19 cellular contexts compared by ENCODE assay signal in the genomic region with DNA sequence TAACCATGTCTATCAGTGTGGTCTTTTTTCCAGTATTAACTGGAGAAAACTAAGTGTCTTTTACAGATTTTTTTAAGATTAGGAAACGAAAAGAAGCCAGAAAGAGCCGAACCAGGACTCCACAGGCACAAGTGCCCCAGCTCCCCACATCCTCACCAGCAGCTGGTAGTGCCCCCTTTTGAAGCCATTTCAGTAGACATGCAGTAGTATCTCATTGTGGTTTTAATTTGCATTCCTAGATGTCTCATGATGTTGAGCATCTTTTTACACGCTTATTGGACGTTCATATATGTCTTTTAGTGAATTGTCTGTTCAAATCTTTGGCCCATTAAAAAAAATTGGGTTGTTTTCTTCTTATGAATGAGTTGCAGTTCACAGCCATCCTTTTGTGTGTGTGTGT. TPM values are rescaled to one million over a fixed set of nuclear protein-coding genes. Genes with fewer than 3 reads are reported as not detected.
DNase-seq lines count a peak whose midpoint lies in the region; ATAC-seq and TF ChIP-seq lines count a peak whose summit lies in the region.
"Had no signal": no experiment of that assay in that cellular context is flagged by ENCODE, and none has a peak within 500 bp of the region (broad histone marks: within the 10 kb centered on the region; RNA-seq: fewer than 3 reads in every experiment).

No MANE protein-coding gene starts in this region.

- H3K4me3 ChIP-seq in DND-41 (ENCODE audit: low read depth in 1 of 2, low read length in 2 of 2) (no peak overlapping the region), suprapubic skin (no peak overlapping the region)
- H3K4me3 ChIP-seq: A549, BLaER1, GM12878, GM23248, HAP-1 had no signal

- H3K9me3 Mint-ChIP-seq in activated CD8-positive, alpha-beta memory T cell treated with anti-CD3 and anti-CD28 coated beads, Interleukin-2, amount 10 ng/mL, durations not matched to agents 7 days and 5 days (ENCODE audit: low read depth): peaks cover 8% of the 10 kb centered on the region
- peaks cover 0 to 4% (median 0%) of the 10 kb centered on the region in 3 donors for H3K9me3 Mint-ChIP-seq in T-cell
- peaks cover 6% of the 10 kb centered on the region for H3K9me3 Mint-ChIP-seq in activated naive CD8-positive, alpha-beta T cell treated with anti-CD3 and anti-CD28 coated beads, Interleukin-2, amount 10 ng/mL, durations not matched to agents 7 days and 5 days

- H3K27me3 ChIP-seq in DND-41 (ENCODE audit: insufficient read depth, low read length, poor library complexity) (no peaks in the 10 kb centered on the region), suprapubic skin (no peaks in the 10 kb centered on the region)
- H3K27me3 ChIP-seq: BLaER1 had no signal

- H3K27ac Mint-ChIP-seq in activated CD8-positive, alpha-beta memory T cell treated with anti-CD3 and anti-CD28 coated beads, Interleukin-2, amount 10 ng/mL, durations not matched to agents 7 days and 5 days: peak overlapping the region; percentile 61
- H3K27ac Mint-ChIP-seq in T-cell: peak overlapping the region; percentile 61 to 83
- peak overlapping the region; percentile 79 for H3K27ac Mint-ChIP-seq in activated naive CD8-positive, alpha-beta T cell treated with anti-CD3 and anti-CD28 coated beads, Interleukin-2, amount 10 ng/mL, durations not matched to agents 7 days and 5 days
- H3K27ac Mint-ChIP-seq: IgD-negative memory B cell had no signal

- no peak for TF ChIP-seq POLR2A in suprapubic skin (IDR thresholded peaks at IDR 0.05)

- DNase-seq in activated CD8-positive, alpha-beta memory T cell treated with anti-CD3 and anti-CD28 coated beads, Interleukin-2, amount 10 ng/mL, durations not matched to agents 7 days and 5 days: no peak
- no peak for DNase-seq in activated CD8-positive, alpha-beta memory T cell treated with anti-CD3 and anti-CD28 coated beads, Interleukin-2, amount 50 U/mL, for 4 hours
- peak; percentile 40 for DNase-seq in DND-41
- peak in 3 of 34 experiments; percentile 16 to 39 (median 30) for DNase-seq in T-cell
- DNase-seq in activated naive CD8-positive, alpha-beta T cell treated with anti-CD3 and anti-CD28 coated beads, Interleukin-2, amount 10 ng/mL, durations not matched to agents 7 days and 5 days: no peak
- no peak for DNase-seq in suprapubic skin (ENCODE audit: low spot score in 2 of 2)
- DNase-seq in NCI-H510A (lab: John Stamatoyannopoulos, UW): no peak
- DNase-seq in NCI-H510A treated with DMSO at 0.1 percent for 48 hours (lab: John Stamatoyannopoulos, UW): no peak
- DNase-seq: GM23248, NCI-H1105, NCI-H774, OCI-M1, Right ventricle myocardium superior had no signal

- ATAC-seq in activated CD8-positive, alpha-beta memory T cell treated with anti-CD3 and anti-CD28 coated beads, Interleukin-2, amount 10 ng/mL, durations not matched to agents 7 days and 5 days: no peak
- ATAC-seq in DND-41 (ENCODE audit: insufficient read depth, low read depth): no peak
- ATAC-seq in T-cell (replicated peaks in 1 of 4): no peak
- ATAC-seq in activated naive CD8-positive, alpha-beta T cell treated with anti-CD3 and anti-CD28 coated beads, Interleukin-2, amount 10 ng/mL, durations not matched to agents 7 days and 5 days (ENCODE audit: low read depth): no peak
- ATAC-seq: A549, GM12878 had no signal

- no peaks in the 10 kb centered on the region for H3K27me3 Mint-ChIP-seq in activated CD8-positive, alpha-beta memory T cell treated with anti-CD3 and anti-CD28 coated beads, Interleukin-2, amount 10 ng/mL, durations not matched to agents 7 days and 5 days
- no peaks in the 10 kb centered on the region for H3K27me3 Mint-ChIP-seq in T-cell
- H3K27me3 Mint-ChIP-seq in activated naive CD8-positive, alpha-beta T cell treated with anti-CD3 and anti-CD28 coated beads, Interleukin-2, amount 10 ng/mL, durations not matched to agents 7 days and 5 days: no peaks in the 10 kb centered on the region

- H3K4me1 ChIP-seq in DND-41 (ENCODE audit: insufficient read depth, low read length) (peaks cover 9% of the 10 kb centered on the region), suprapubic skin (no peaks in the 10 kb centered on the region)

- H3K79me2 ChIP-seq in DND-41 (ENCODE audit: insufficient read depth, low read length): peaks cover 1% of the 10 kb centered on the region

- H3K36me3 Mint-ChIP-seq in activated CD8-positive, alpha-beta memory T cell treated with anti-CD3 and anti-CD28 coated beads, Interleukin-2, amount 10 ng/mL, durations not matched to agents 7 days and 5 days: peaks cover 13% of the 10 kb centered on the region
- no peaks in the 10 kb centered on the region for H3K36me3 Mint-ChIP-seq in T-cell
- peaks cover 12% of the 10 kb centered on the region for H3K36me3 Mint-ChIP-seq in activated naive CD8-positive, alpha-beta T cell treated with anti-CD3 and anti-CD28 coated beads, Interleukin-2, amount 10 ng/mL, durations not matched to agents 7 days and 5 days
- H3K36me3 Mint-ChIP-seq: IgD-negative memory B cell had no signal

- CTCF ChIA-PET in activated CD8-positive, alpha-beta memory T cell treated with anti-CD3 and anti-CD28 coated beads, Interleukin-2, amount 10 ng/mL, durations not matched to agents 7 days and 5 days (lab: Charles Lee): interaction anchor here (0.9 to 5.3 kb wide), 4 partner anchors 9 to 194 kb away, joined by 4 to 36 read pairs (median 16); partner anchors contain the start of genes CKLF and TK2
- CTCF ChIA-PET in T-cell (lab: Charles Lee): interaction anchor here (0.6 to 1.6 kb wide), 3 partner anchors 9 to 36 kb away, joined by 3 to 6 read pairs (median 5); no protein-coding TSS in a partner anchor

- peaks cover 11% of the 10 kb centered on the region for H3K9me3 ChIP-seq in DND-41 (ENCODE audit: insufficient read depth, low read length, severe bottlenecking)
- H3K9me3 ChIP-seq in suprapubic skin: no peaks in the 10 kb centered on the region
- H3K9me3 ChIP-seq: A549, HAP-1 had no signal

- no peaks in the 10 kb centered on the region; the same call in 1 of the 2 replicates for H3K36me3 ChIP-seq in DND-41 (ENCODE audit: insufficient read depth, low read length)
- H3K36me3 ChIP-seq in suprapubic skin: no peaks in the 10 kb centered on the region
- H3K36me3 ChIP-seq: HAP-1 had no signal

- TF ChIP-seq CTCF in DND-41 (IDR thresholded peaks at IDR 0.05; ENCODE audit: borderline replicate concordance, extremely low read depth, low read length, poor library complexity, severe bottlenecking) (no peak), suprapubic skin (IDR thresholded peaks at IDR 0.05) (no peak)

- TF ChIP-seq EP300 in suprapubic skin (IDR thresholded peaks at IDR 0.05): no peak

- H3K9ac ChIP-seq in DND-41 (ENCODE audit: low read depth, low read length): no peak overlapping the region
- H3K9ac ChIP-seq: BLaER1, GM23248 had no signal

- H3K4me3 Mint-ChIP-seq in activated CD8-positive, alpha-beta memory T cell treated with anti-CD3 and anti-CD28 coated beads, Interleukin-2, amount 10 ng/mL, durations not matched to agents 7 days and 5 days: no peak overlapping the region
- H3K4me3 Mint-ChIP-seq in T-cell: peak overlapping the region in 1 of 3 donors; percentile 25
- H3K4me3 Mint-ChIP-seq in activated naive CD8-positive, alpha-beta T cell treated with anti-CD3 and anti-CD28 coated beads, Interleukin-2, amount 10 ng/mL, durations not matched to agents 7 days and 5 days: peak overlapping the region; percentile 7

- H3K27ac ChIP-seq in DND-41 (ENCODE audit: low read length): no peak overlapping the region
- H3K27ac ChIP-seq in suprapubic skin: no peak overlapping the region
- H3K27ac ChIP-seq: A549, BLaER1, GM23248 had no signal

- H3K4me1 Mint-ChIP-seq in activated CD8-positive, alpha-beta memory T cell treated with anti-CD3 and anti-CD28 coated beads, Interleukin-2, amount 10 ng/mL, durations not matched to agents 7 days and 5 days: peaks cover 56% of the 10 kb centered on the region
- H3K4me1 Mint-ChIP-seq in T-cell: peaks cover 37 to 53% (median 45%) of the 10 kb centered on the region in 3 donors
- H3K4me1 Mint-ChIP-seq in activated naive CD8-positive, alpha-beta T cell treated with anti-CD3 and anti-CD28 coated beads, Interleukin-2, amount 10 ng/mL, durations not matched to agents 7 days and 5 days: peaks cover 46% of the 10 kb centered on the region

- H3K4me2 ChIP-seq in DND-41 (ENCODE audit: insufficient read depth, low read length): no peak overlapping the region
- H3K4me2 ChIP-seq: A549, BLaER1 had no signal

- POLR2A ChIA-PET in T-cell (lab: Charles Lee): interaction anchor here in 1 of 2 donors (0.6 kb wide), 1 partner anchor 70 kb away, joined by 9 read pairs; no protein-coding TSS in a partner anchor
- POLR2A ChIA-PET in activated naive CD8-positive, alpha-beta T cell treated with anti-CD3 and anti-CD28 coated beads, Interleukin-2, amount 10 ng/mL, durations not matched to agents 7 days and 5 days (lab: Charles Lee): interaction anchor here (0.7 to 2.4 kb wide), 5 partner anchors 10 to 191 kb away, joined by 3 to 8 read pairs (median 3); partner anchors contain the start of gene CKLF

- whole genome bisulfite sequencing in suprapubic skin: 85% methylated on average over 4 of the region's 4 CpGs

- no peak overlapping the region for H2AFZ ChIP-seq in DND-41 (ENCODE audit: low read depth, low read length)
- H2AFZ ChIP-seq: GM23248 had no signal

- no peaks in the 10 kb centered on the region for H4K20me1 ChIP-seq in DND-41 (ENCODE audit: insufficient read depth, low read length)
- H4K20me1 ChIP-seq: BLaER1 had no signal

RNA-seq across cellular contexts. Expression of gene CMTM3, which starts 4.8 kb away (rescaled TPM):
- total RNA-seq in activated CD8-positive, alpha-beta memory T cell treated with anti-CD3 and anti-CD28 coated beads, Interleukin-2, amount 10 ng/mL, durations not matched to agents 7 days and 5 days: 10 to 100 TPM; 85.0 to 90.3 TPM
- total RNA-seq in T-cell: 10 to 100 TPM; 63.5 to 84.8 (median 75.4) TPM
- 100 to 1,000 TPM; 107 to 108 TPM for total RNA-seq in activated naive CD8-positive, alpha-beta T cell treated with anti-CD3 and anti-CD28 coated beads, Interleukin-2, amount 10 ng/mL, durations not matched to agents 7 days and 5 days
- 10 to 100 TPM in 2 of 4 donors, 1 to 10 TPM in 2; 6.5 to 15.5 (median 9.2) TPM for total RNA-seq in suprapubic skin

RNA-seq across cellular contexts. Expression of gene CMTM2, which starts 20.5 kb away (rescaled TPM):
- total RNA-seq in activated CD8-positive, alpha-beta memory T cell treated with anti-CD3 and anti-CD28 coated beads, Interleukin-2, amount 10 ng/mL, durations not matched to agents 7 days and 5 days: 1 to 10 TPM; 1.1 to 1.6 TPM
- total RNA-seq in T-cell: under 1 TPM in 2 of 5 donors, not detected in 3; 0.26 to 0.62 TPM
- total RNA-seq in activated naive CD8-positive, alpha-beta T cell treated with anti-CD3 and anti-CD28 coated beads, Interleukin-2, amount 10 ng/mL, durations not matched to agents 7 days and 5 days: 1 to 10 TPM in 1 of 2 experiments, under 1 TPM in 1; 0.45 to 1.3 TPM
- not detected for total RNA-seq in suprapubic skin
- total RNA-seq: GM23248, NCI-H460 had no signal

RNA-seq across cellular contexts. Expression of gene CMTM1, which starts 33.5 kb away (rescaled TPM):
- 10 to 100 TPM; 21.1 to 21.4 TPM for total RNA-seq in activated CD8-positive, alpha-beta memory T cell treated with anti-CD3 and anti-CD28 coated beads, Interleukin-2, amount 10 ng/mL, durations not matched to agents 7 days and 5 days
- total RNA-seq in T-cell (10 to 100 TPM in 3 of 5 donors, 1 to 10 TPM in 1, under 1 TPM in 1; 0.95 to 12.9 (median 10.3) TPM), suprapubic skin (1 to 10 TPM in 3 of 4 donors, under 1 TPM in 1; 0.97 to 1.6 (median 1.5) TPM)
- 10 to 100 TPM; 10.6 to 13.5 TPM for total RNA-seq in activated naive CD8-positive, alpha-beta T cell treated with anti-CD3 and anti-CD28 coated beads, Interleukin-2, amount 10 ng/mL, durations not matched to agents 7 days and 5 days

RNA-seq across cellular contexts. Expression of gene CKLF, which starts 47.4 kb away (rescaled TPM):
- total RNA-seq in activated CD8-positive, alpha-beta memory T cell treated with anti-CD3 and anti-CD28 coated beads, Interleukin-2, amount 10 ng/mL, durations not matched to agents 7 days and 5 days: 100 to 1,000 TPM; 199 to 220 TPM
- 10 to 100 TPM; 25.3 to 67.8 (median 58.3) TPM for total RNA-seq in T-cell
- total RNA-seq in activated naive CD8-positive, alpha-beta T cell treated with anti-CD3 and anti-CD28 coated beads, Interleukin-2, amount 10 ng/mL, durations not matched to agents 7 days and 5 days: 100 to 1,000 TPM; 124 to 130 TPM
- total RNA-seq in suprapubic skin: 10 to 100 TPM; 15.4 to 33.7 (median 21.4) TPM

RNA-seq across cellular contexts. Expression of gene TK2, which starts 49.8 kb away (rescaled TPM):
- 10 to 100 TPM in 1 of 2 experiments, 1 to 10 TPM in 1; 8.5 to 10.8 TPM for total RNA-seq in activated CD8-positive, alpha-beta memory T cell treated with anti-CD3 and anti-CD28 coated beads, Interleukin-2, amount 10 ng/mL, durations not matched to agents 7 days and 5 days
- total RNA-seq in T-cell: 10 to 100 TPM in 2 of 5 donors, 1 to 10 TPM in 3; 4.6 to 10.8 (median 8.4) TPM
- total RNA-seq in activated naive CD8-positive, alpha-beta T cell treated with anti-CD3 and anti-CD28 coated beads, Interleukin-2, amount 10 ng/mL, durations not matched to agents 7 days and 5 days: 1 to 10 TPM; 7.0 to 8.6 TPM
- 10 to 100 TPM; 13.6 to 27.0 (median 19.7) TPM for total RNA-seq in suprapubic skin
